ENCODE assay signal across 1 cellular context in genomic region chr12:56521209-56521589, GRCh38.
TF ChIP-seq lines count a peak whose summit lies in the region.

No MANE protein-coding gene starts in this region.

TF ChIP-seq in GM12878, 131 proteins besides CTCF, POLR2A, EP300 and RAD21:
- peak; percentile 26; the same call in 1 of the 2 replicates for TF ChIP-seq ZNF384 (IDR thresholded peaks at IDR 0.05; ENCODE audit: borderline replicate concordance, low read depth, low read length)
- TF ChIP-seq NR2C2 (IDR thresholded peaks at IDR 0.05; ENCODE audit: borderline replicate concordance, control insufficient read depth, insufficient read length, low read depth): no peak
